ENCODE assay signal across 9 cellular contexts in the genomic region with DNA sequence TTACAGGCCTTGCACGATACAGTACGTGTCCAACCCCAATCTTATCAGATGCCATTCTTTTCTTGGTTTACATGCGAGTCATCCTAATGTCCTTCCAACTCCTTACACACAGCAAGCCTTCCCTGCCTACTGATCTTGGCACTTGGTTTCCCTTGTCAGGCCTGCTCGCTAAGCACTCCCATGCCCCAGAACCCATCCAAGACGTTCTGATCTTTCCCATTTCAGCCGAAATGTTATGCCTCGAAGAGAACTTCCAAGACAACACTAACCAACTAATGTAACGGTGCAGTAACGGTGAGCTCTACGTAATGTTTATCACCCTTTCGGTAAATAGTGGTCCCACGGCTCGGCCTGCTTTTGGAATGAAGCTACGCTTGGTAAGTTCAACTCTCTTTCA. TPM values are rescaled to one million over a fixed set of nuclear protein-coding genes. Genes with fewer than 3 reads are reported as not detected.
DNase-seq lines count a peak whose midpoint lies in the region; ATAC-seq, FAIRE-seq and TF ChIP-seq lines count a peak whose summit lies in the region.
"Had no signal": no experiment of that assay in that cellular context is flagged by ENCODE, and none has a peak within 500 bp of the region (broad histone marks: within the 10 kb centered on the region; RNA-seq: fewer than 3 reads in every experiment).

No MANE protein-coding gene starts in this region.

- intact Hi-C loops in dorsolateral prefrontal cortex (cut with DNase I): no loop called here

- TF ChIP-seq RAD21 in neural cell (conservative IDR thresholded peaks at IDR 0.05): no peak

- no peaks in the 10 kb centered on the region for H3K36me3 ChIP-seq in neural cell (ENCODE audit: insufficient read depth, low read length)

- peak overlapping the region; percentile 69 for H3K9ac ChIP-seq in neural cell (ENCODE audit: low read length)

- no peaks in the 10 kb centered on the region for H4K20me1 ChIP-seq in neural cell (ENCODE audit: insufficient read depth)

- H3K79me2 ChIP-seq in neural cell (replicated peaks; ENCODE audit: insufficient read depth, low read length): peaks cover 19% of the 10 kb centered on the region

- H2AFZ ChIP-seq in neural cell (ENCODE audit: low read depth, low read length): no peak overlapping the region

- no peaks in the 10 kb centered on the region for H3F3A ChIP-seq in neural cell (ENCODE audit: insufficient read depth, low read length, poor library complexity, severe bottlenecking)

- DNase-seq in LNCaP clone FGC (ENCODE audit: low read depth): no peak
- no peak for DNase-seq in dorsolateral prefrontal cortex
- DNase-seq in cortex of kidney (lab: John Stamatoyannopoulos, UW): no peak
- DNase-seq in D721Med (ENCODE audit: insufficient read length, low spot score): no peak
- DNase-seq in GF-D8 (lab: John Stamatoyannopoulos, UW): no peak
- DNase-seq: SIG-M5 had no signal

- H3K27me3 ChIP-seq in dorsolateral prefrontal cortex (no peaks in the 10 kb centered on the region), neural cell (ENCODE audit: insufficient read depth, low read depth, low read length) (no peaks in the 10 kb centered on the region)

- no peak for ATAC-seq in GM18909 (IDR thresholded peaks at IDR 0.05; ENCODE audit: poor library complexity, unreplicated experiment)

- H3K9me3 ChIP-seq in neural cell (ENCODE audit: low read length): no peaks in the 10 kb centered on the region

- peak overlapping the region; percentile 80 for H3K27ac ChIP-seq in C4-2B
- H3K27ac ChIP-seq in dorsolateral prefrontal cortex: peak overlapping the region in 47 of 59 donors; percentile 82 to 96 (median 92)
- peak overlapping the region; percentile 93 for H3K27ac ChIP-seq in neural cell (ENCODE audit: low read length)

- no peak for FAIRE-seq in D721Med (lab: Jason Lieb, UNC)

- H3K4me2 ChIP-seq in neural cell (ENCODE audit: low read length): peak overlapping the region; percentile 86

- no peaks in the 10 kb centered on the region for H3K9me2 ChIP-seq in neural cell (ENCODE audit: insufficient read depth, low read length)

- no peak for TF ChIP-seq EP300 in neural cell (conservative IDR thresholded peaks at IDR 0.05; ENCODE audit: poor library complexity, severe bottlenecking)

- TF ChIP-seq CTCF in C4-2B (conservative IDR thresholded peaks at IDR 0.05): no peak
- TF ChIP-seq CTCF in LNCaP clone FGC (IDR thresholded peaks at IDR 0.05; ENCODE audit: control insufficient read depth, extremely low read depth, insufficient read depth): no peak
- no peak for TF ChIP-seq CTCF in dorsolateral prefrontal cortex (IDR thresholded peaks at IDR 0.05 in 54 of 56, conservative IDR thresholded peaks at IDR 0.05 in 2 of 56; ENCODE audit: low read depth in 1 of 56, partially characterized antibody in 56 of 56)
- no peak for TF ChIP-seq CTCF in neural cell (IDR thresholded peaks at IDR 0.05; ENCODE audit: poor library complexity, severe bottlenecking)
- no peak for TF ChIP-seq CTCF in D721Med (IDR thresholded peaks at IDR 0.05; ENCODE audit: insufficient read depth, missing control alignments)

- H3K4me3 ChIP-seq in LNCaP clone FGC (ENCODE audit: low read depth, low read length): peak overlapping the region; percentile 68
- peak overlapping the region; percentile 69 to 99 (median 92) for H3K4me3 ChIP-seq in dorsolateral prefrontal cortex
- peak overlapping the region; percentile 81 for H3K4me3 ChIP-seq in neural cell (ENCODE audit: low read length)

TF ChIP-seq in neural cell, 6 proteins besides CTCF, POLR2A, EP300 and RAD21:
- no peak for TF ChIP-seq SMC3 (conservative IDR thresholded peaks at IDR 0.05; ENCODE audit: poor library complexity)
- TF ChIP-seq, protein P1, sequence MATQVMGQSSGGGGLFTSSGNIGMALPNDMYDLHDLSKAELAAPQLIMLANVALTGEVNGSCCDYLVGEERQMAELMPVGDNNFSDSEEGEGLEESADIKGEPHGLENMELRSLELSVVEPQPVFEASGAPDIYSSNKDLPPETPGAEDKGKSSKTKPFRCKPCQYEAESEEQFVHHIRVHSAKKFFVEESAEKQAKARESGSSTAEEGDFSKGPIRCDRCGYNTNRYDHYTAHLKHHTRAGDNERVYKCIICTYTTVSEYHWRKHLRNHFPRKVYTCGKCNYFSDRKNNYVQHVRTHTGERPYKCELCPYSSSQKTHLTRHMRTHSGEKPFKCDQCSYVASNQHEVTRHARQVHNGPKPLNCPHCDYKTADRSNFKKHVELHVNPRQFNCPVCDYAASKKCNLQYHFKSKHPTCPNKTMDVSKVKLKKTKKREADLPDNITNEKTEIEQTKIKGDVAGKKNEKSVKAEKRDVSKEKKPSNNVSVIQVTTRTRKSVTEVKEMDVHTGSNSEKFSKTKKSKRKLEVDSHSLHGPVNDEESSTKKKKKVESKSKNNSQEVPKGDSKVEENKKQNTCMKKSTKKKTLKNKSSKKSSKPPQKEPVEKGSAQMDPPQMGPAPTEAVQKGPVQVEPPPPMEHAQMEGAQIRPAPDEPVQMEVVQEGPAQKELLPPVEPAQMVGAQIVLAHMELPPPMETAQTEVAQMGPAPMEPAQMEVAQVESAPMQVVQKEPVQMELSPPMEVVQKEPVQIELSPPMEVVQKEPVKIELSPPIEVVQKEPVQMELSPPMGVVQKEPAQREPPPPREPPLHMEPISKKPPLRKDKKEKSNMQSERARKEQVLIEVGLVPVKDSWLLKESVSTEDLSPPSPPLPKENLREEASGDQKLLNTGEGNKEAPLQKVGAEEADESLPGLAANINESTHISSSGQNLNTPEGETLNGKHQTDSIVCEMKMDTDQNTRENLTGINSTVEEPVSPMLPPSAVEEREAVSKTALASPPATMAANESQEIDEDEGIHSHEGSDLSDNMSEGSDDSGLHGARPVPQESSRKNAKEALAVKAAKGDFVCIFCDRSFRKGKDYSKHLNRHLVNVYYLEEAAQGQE (IDR thresholded peaks at IDR 0.05; ENCODE audit: borderline replicate concordance): no peak
- no peak for TF ChIP-seq TAF1 (IDR thresholded peaks at IDR 0.05; ENCODE audit: low read depth)
- no peak for TF ChIP-seq EZH2 (IDR thresholded peaks at IDR 0.05; ENCODE audit: borderline replicate concordance, insufficient read depth, low read length, poor library complexity, severe bottlenecking)
- no peak for TF ChIP-seq MXI1 (conservative IDR thresholded peaks at IDR 0.05; ENCODE audit: poor library complexity, severe bottlenecking)
- TF ChIP-seq POLR2AphosphoS5 (IDR thresholded peaks at IDR 0.05): no peak
TF ChIP-seq in neural cell: peak in this region for 0.

RNA-seq across cellular contexts. Expression of a gene that starts 0.5 kb away (rescaled TPM):
- 10 to 100 TPM; 32.3 to 60.0 (median 44.4) TPM for total RNA-seq in dorsolateral prefrontal cortex
- polyA plus RNA-seq in neural cell: 44.1 and 46.6 TPM in 2 replicates
- 38.5 and 44.8 TPM in 2 replicates for polyA minus RNA-seq in neural cell

RNA-seq across cellular contexts. Expression of a gene that starts 15.8 kb away (rescaled TPM):
- 10 to 100 TPM in 113 of 120 experiments, 1 to 10 TPM in 7; 6.7 to 36.0 (median 16.1) TPM for total RNA-seq in dorsolateral prefrontal cortex
- 13.0 and 17.5 TPM in 2 replicates for polyA plus RNA-seq in neural cell
- polyA minus RNA-seq in neural cell: 13.6 and 13.8 TPM in 2 replicates

RNA-seq across cellular contexts. Expression of a gene that starts 16.7 kb away (rescaled TPM):
- total RNA-seq in dorsolateral prefrontal cortex: 10 to 100 TPM in 89 of 120 experiments, 1 to 10 TPM in 31; 3.1 to 57.7 (median 16.1) TPM
- 1.6 TPM in 1 of 2 replicates, not detected in the other for polyA plus RNA-seq in neural cell
- polyA minus RNA-seq in neural cell: 0.46 TPM in 1 of 2 replicates, not detected in the other

RNA-seq across cellular contexts. Expression of a gene that starts 44.4 kb away (rescaled TPM):
- 10 to 100 TPM in 100 of 120 experiments, 1 to 10 TPM in 20; 8.0 to 18.4 (median 11.5) TPM for total RNA-seq in dorsolateral prefrontal cortex
- polyA plus RNA-seq in neural cell: 5.5 and 7.6 TPM in 2 replicates
- polyA minus RNA-seq in neural cell: 6.1 and 7.5 TPM in 2 replicates

RNA-seq across cellular contexts. Expression of a gene that starts 44.6 kb away (rescaled TPM):
- total RNA-seq in dorsolateral prefrontal cortex: 1 to 10 TPM; 1.1 to 7.5 (median 3.4) TPM
- not detected in 2 replicates for polyA plus RNA-seq in neural cell
- not detected in 2 replicates for polyA minus RNA-seq in neural cell
